8 cellular contexts compared by ENCODE assay signal in genomic region chr12:1791104-1791927, GRCh38. TPM values are rescaled to one million over a fixed set of nuclear protein-coding genes. Genes with fewer than 3 reads are reported as not detected.
DNase-seq lines count a peak whose midpoint lies in the region; ATAC-seq, FAIRE-seq and TF ChIP-seq lines count a peak whose summit lies in the region.

No MANE protein-coding gene starts in this region.

- intact Hi-C loops in dorsolateral prefrontal cortex (cut with DNase I) = loop anchor here (2.0 to 10.0 kb wide), 6 partner anchors 99 to 793 kb away; partner anchors contain the start of gene ADIPOR2 (in 2 of the 2)

- TF ChIP-seq CTCF in AG04449 (IDR thresholded peaks at IDR 0.05; ENCODE audit: insufficient read depth, low read length, missing control alignments) (peak; percentile 71), dorsolateral prefrontal cortex (IDR thresholded peaks at IDR 0.05 in 54 of 56, conservative IDR thresholded peaks at IDR 0.05 in 2 of 56; ENCODE audit: low read depth in 1 of 56, partially characterized antibody in 56 of 56) (peak; percentile 71 to 95 (median 88))

- H3K9ac ChIP-seq in neuronal stem cell (ENCODE audit: low read depth, low read length, poor library complexity) = no peak overlapping the region

- H3K27me3 ChIP-seq in dorsolateral prefrontal cortex (no peaks in the 10 kb centered on the region), neuronal stem cell (ENCODE audit: control insufficient read depth in 3 of 3, insufficient read depth in 3 of 3, low read depth in 1 of 3, low read length in 3 of 3) (peaks cover 0 to 2% (median 0%) of the 10 kb centered on the region in 3 experiments)

- H2BK120ac ChIP-seq in neuronal stem cell (ENCODE audit: low read depth, low read length) = no peak overlapping the region

- H4K8ac ChIP-seq in neuronal stem cell (ENCODE audit: low read depth, low read length) = no peak overlapping the region

- no peaks in the 10 kb centered on the region for H3K27me3 Mint-ChIP-seq in activated CD4-positive, alpha-beta T cell treated with anti-CD3 and anti-CD28 coated beads, Interleukin-2, amount 10 ng/mL, durations not matched to agents 7 days and 5 days

- H3K27ac Mint-ChIP-seq in activated CD4-positive, alpha-beta T cell treated with anti-CD3 and anti-CD28 coated beads, Interleukin-2, amount 10 ng/mL, durations not matched to agents 7 days and 5 days = peak overlapping the region; percentile 39
- H3K27ac Mint-ChIP-seq in stimulated activated effector memory CD8-positive, alpha-beta T cell treated with anti-CD3 and anti-CD28 coated beads, Interleukin-12 subunit alpha, Interleukin-12 subunit beta, amount 100 ng/mL, for 72 hours = peak overlapping the region; percentile 32

- no peak overlapping the region for H4K91ac ChIP-seq in neuronal stem cell (ENCODE audit: low read depth, low read length, poor library complexity)

- H2BK12ac ChIP-seq in neuronal stem cell (ENCODE audit: low read length) = no peak overlapping the region

- H3K23ac ChIP-seq in neuronal stem cell (ENCODE audit: low read depth, low read length, poor library complexity) = no peak overlapping the region

- POLR2A ChIA-PET in AG04449 (lab: Yijun Ruan, JAX) = interaction anchor here (1.3 kb wide), 1 partner anchor 138 kb away, joined by 7 read pairs; no protein-coding TSS in a partner anchor
- POLR2A ChIA-PET in activated CD4-positive, alpha-beta T cell treated with anti-CD3 and anti-CD28 coated beads, Interleukin-2, amount 10 ng/mL, durations not matched to agents 7 days and 5 days (lab: Charles Lee) = interaction anchor here (0.7 to 1.5 kb wide), 2 partner anchors 139 to 534 kb away, joined by 4 to 8 read pairs; no protein-coding TSS in a partner anchor

- H3K27ac ChIP-seq in dorsolateral prefrontal cortex (peak overlapping the region in 56 of 59 donors; percentile 3 to 98 (median 82)), neuronal stem cell (replicated peaks; ENCODE audit: low read length) (no peak overlapping the region)

- no peak overlapping the region for H3K18ac ChIP-seq in neuronal stem cell (ENCODE audit: low read length)

- H2AK5ac ChIP-seq in neuronal stem cell (ENCODE audit: low read depth, low read length) = no peak overlapping the region

- H3K14ac ChIP-seq in neuronal stem cell (ENCODE audit: low read length) = no peak overlapping the region

- peaks cover 1% of the 10 kb centered on the region for H3K36me3 Mint-ChIP-seq in activated CD4-positive, alpha-beta T cell treated with anti-CD3 and anti-CD28 coated beads, Interleukin-2, amount 10 ng/mL, durations not matched to agents 7 days and 5 days (ENCODE audit: low read depth)
- H3K36me3 Mint-ChIP-seq in stimulated activated effector memory CD8-positive, alpha-beta T cell treated with anti-CD3 and anti-CD28 coated beads, Interleukin-12 subunit alpha, Interleukin-12 subunit beta, amount 100 ng/mL, for 72 hours = peaks cover 16% of the 10 kb centered on the region

- peaks cover 29% of the 10 kb centered on the region for H3K4me1 Mint-ChIP-seq in activated CD4-positive, alpha-beta T cell treated with anti-CD3 and anti-CD28 coated beads, Interleukin-2, amount 10 ng/mL, durations not matched to agents 7 days and 5 days
- peaks cover 29% of the 10 kb centered on the region for H3K4me1 Mint-ChIP-seq in stimulated activated effector memory CD8-positive, alpha-beta T cell treated with anti-CD3 and anti-CD28 coated beads, Interleukin-12 subunit alpha, Interleukin-12 subunit beta, amount 100 ng/mL, for 72 hours

- H2BK15ac ChIP-seq in neuronal stem cell (ENCODE audit: low read length) = no peak overlapping the region

- ATAC-seq in stimulated activated effector memory CD8-positive, alpha-beta T cell treated with anti-CD3 and anti-CD28 coated beads, Interleukin-12 subunit alpha, Interleukin-12 subunit beta, amount 100 ng/mL, for 72 hours = peak; percentile 48

- FAIRE-seq in GM19239 (lab: Jason Lieb, UNC) = peak; percentile 91

- peaks cover 11 to 22% of the 10 kb centered on the region in 2 donors for H3K36me3 ChIP-seq in neuronal stem cell (replicated peaks in 1 of 2; ENCODE audit: control insufficient read depth in 2 of 2, insufficient read depth in 2 of 2, low read length in 2 of 2)

- peaks cover 3 to 5% of the 10 kb centered on the region in 2 donors for H3K4me1 ChIP-seq in neuronal stem cell (ENCODE audit: control insufficient read depth in 2 of 2, insufficient read depth in 1 of 2, low read depth in 1 of 2, low read length in 2 of 2)

- H3K9me3 Mint-ChIP-seq in activated CD4-positive, alpha-beta T cell treated with anti-CD3 and anti-CD28 coated beads, Interleukin-2, amount 10 ng/mL, durations not matched to agents 7 days and 5 days = no peaks in the 10 kb centered on the region
- H3K9me3 Mint-ChIP-seq in stimulated activated effector memory CD8-positive, alpha-beta T cell treated with anti-CD3 and anti-CD28 coated beads, Interleukin-12 subunit alpha, Interleukin-12 subunit beta, amount 100 ng/mL, for 72 hours = no peaks in the 10 kb centered on the region

- CTCF ChIA-PET in AG04449 (lab: Yijun Ruan, JAX) = interaction anchor here (0.7 to 15.8 kb wide), 43 partner anchors 8 to 673 kb away, joined by 3 to 767 read pairs (median 4); partner anchors contain the start of genes ADIPOR2 and WNT5B
- CTCF ChIA-PET in activated CD4-positive, alpha-beta T cell treated with anti-CD3 and anti-CD28 coated beads, Interleukin-2, amount 10 ng/mL, durations not matched to agents 7 days and 5 days (lab: Charles Lee) = interaction anchor here (0.7 to 7.9 kb wide), 20 partner anchors 9 to 243 kb away, joined by 3 to 66 read pairs (median 4); no protein-coding TSS in a partner anchor

- H2BK5ac ChIP-seq in neuronal stem cell (ENCODE audit: low read length) = no peak overlapping the region

- DNase-seq in AG04449 (ENCODE audit: low read depth, low spot score) (no peak), GM19239 (ENCODE audit: insufficient read length, low spot score) (peak; percentile 57), NCI-H446 (lab: John Stamatoyannopoulos, UW) (peak; percentile 36 to 78), dorsolateral prefrontal cortex (peak in 5 of 10 donors; percentile 66 to 79 (median 76)), medulla oblongata (ENCODE audit: extremely low spot score) (peak; percentile 89), neuronal stem cell (ENCODE audit: low spot score) (no peak)
- peak; percentile 77 for DNase-seq in activated CD4-positive, alpha-beta T cell treated with anti-CD3 and anti-CD28 coated beads, Interleukin-2, amount 10 ng/mL, durations not matched to agents 7 days and 5 days
- peak in 1 of 2 donors; percentile 72 for DNase-seq in stimulated activated effector memory CD8-positive, alpha-beta T cell treated with anti-CD3 and anti-CD28 coated beads, Interleukin-12 subunit alpha, Interleukin-12 subunit beta, amount 100 ng/mL, for 72 hours (ENCODE audit: low spot score in 2 of 2)

- no peak overlapping the region for H3K4me3 ChIP-seq in AG04449 (ENCODE audit: low read depth, low read length)
- H3K4me3 ChIP-seq in dorsolateral prefrontal cortex = peak overlapping the region in 1 of 59 donors; percentile 18
- H3K4me3 ChIP-seq in neuronal stem cell (ENCODE audit: low read length in 2 of 2) = peak overlapping the region in 1 of 2 donors; percentile 27

- no peak overlapping the region for H3K4me3 Mint-ChIP-seq in activated CD4-positive, alpha-beta T cell treated with anti-CD3 and anti-CD28 coated beads, Interleukin-2, amount 10 ng/mL, durations not matched to agents 7 days and 5 days
- peak overlapping the region; percentile 22 for H3K4me3 Mint-ChIP-seq in stimulated activated effector memory CD8-positive, alpha-beta T cell treated with anti-CD3 and anti-CD28 coated beads, Interleukin-12 subunit alpha, Interleukin-12 subunit beta, amount 100 ng/mL, for 72 hours

- no peak overlapping the region for H2AFZ ChIP-seq in neuronal stem cell (ENCODE audit: low read length)

- no peak overlapping the region for H3K4me2 ChIP-seq in neuronal stem cell (ENCODE audit: insufficient read depth, low read length, poor library complexity, severe bottlenecking)

- H3K79me1 ChIP-seq in neuronal stem cell (ENCODE audit: low read depth, low read length) = no peaks in the 10 kb centered on the region

- H3K9me3 ChIP-seq in neuronal stem cell (replicated peaks in 1 of 2; ENCODE audit: control insufficient read depth in 2 of 2, insufficient read depth in 1 of 2, low read depth in 1 of 2, low read length in 2 of 2) = no peaks in the 10 kb centered on the region

- WGBS in neuronal stem cell (ENCODE audit: extremely low coverage in 2 of 2, insufficient read length in 2 of 2, insufficient replicate concordance in 1 of 2), 2 donors = no CpG with 5 or more reads among the region's 10 CpGs

- no peak overlapping the region for H3K4ac ChIP-seq in neuronal stem cell (ENCODE audit: low read length)

RNA-seq across cellular contexts. Expression of gene LRTM2, which starts 29.0 kb away (rescaled TPM):
- total RNA-seq in activated CD4-positive, alpha-beta T cell treated with anti-CD3 and anti-CD28 coated beads, Interleukin-2, amount 10 ng/mL, durations not matched to agents 7 days and 5 days = not detected
- 10 to 100 TPM in 119 of 120 experiments, 1 to 10 TPM in 1; 8.0 to 46.0 (median 27.9) TPM for total RNA-seq in dorsolateral prefrontal cortex
- 0.03 TPM for polyA plus RNA-seq in neuronal stem cell (2013, experiment 1 of 2)
- polyA plus RNA-seq in neuronal stem cell (2013, experiment 2 of 2) = 0.03 TPM

Comparison
In these comparisons a context has a peak if more than half of its experiments do, and no peak if none do; other contexts are left out.
1. DNase-seq: peak in GM19239 (single experiment), NCI-H446 (2 of 2), activated CD4-positive, alpha-beta T cell treated with anti-CD3 and anti-CD28 coated beads, Interleukin-2, amount 10 ng/mL, durations not matched to agents 7 days and 5 days (single experiment) and medulla oblongata (single experiment); none in AG04449 (single experiment) and neuronal stem cell (single experiment).
2. RNA of gene LRTM2, which starts 29.0 kb away (total RNA-seq): 8.0 to 46.0 TPM in dorsolateral prefrontal cortex; not detected in activated CD4-positive, alpha-beta T cell treated with anti-CD3 and anti-CD28 coated beads, Interleukin-2, amount 10 ng/mL, durations not matched to agents 7 days and 5 days; every median in the first group is over 4 times any median in the second.